ENCODE assay signal across 1 cellular context in genomic region chr16:57185446-57185944, GRCh38.
TF ChIP-seq lines count a peak whose summit lies in the region.

No MANE protein-coding gene starts in this region.

TF ChIP-seq in HEK293, 187 proteins besides CTCF, POLR2A, EP300 and RAD21 (continued from another document and continues in another):
- no peak for TF ChIP-seq HOXA7 (CRISPR knock-in tag; IDR thresholded peaks at IDR 0.05; ENCODE audit: borderline replicate concordance)
- TF ChIP-seq ZSCAN23 (tag by site-specific recombination; IDR thresholded peaks at IDR 0.05), result no peak
- no peak for TF ChIP-seq ZNF24 (tag by site-specific recombination; IDR thresholded peaks at IDR 0.05)
- TF ChIP-seq ATF2 (tag by site-specific recombination; IDR thresholded peaks at IDR 0.05; ENCODE audit: low read depth), result no peak
- no peak for TF ChIP-seq KLF17 (tag by site-specific recombination; IDR thresholded peaks at IDR 0.05)
- no peak for TF ChIP-seq ZNF211 (tag by site-specific recombination; IDR thresholded peaks at IDR 0.05; ENCODE audit: low read depth)
- peak; percentile 69; the same call in 1 of the 2 replicates for TF ChIP-seq ZNF324 (tag by site-specific recombination; IDR thresholded peaks at IDR 0.05)
- TF ChIP-seq INSM2 (tag by site-specific recombination; IDR thresholded peaks at IDR 0.05), result no peak
- no peak for TF ChIP-seq ZSCAN16 (tag by site-specific recombination; IDR thresholded peaks at IDR 0.05)
- no peak for TF ChIP-seq ZNF768 (tag by site-specific recombination; IDR thresholded peaks at IDR 0.05)
- TF ChIP-seq ZNF362 (tag by site-specific recombination; IDR thresholded peaks at IDR 0.05), result peak; percentile 87
- TF ChIP-seq SCRT2 (tag by site-specific recombination; IDR thresholded peaks at IDR 0.05), result no peak
- TF ChIP-seq ZNF529 (tag by site-specific recombination; IDR thresholded peaks at IDR 0.05; ENCODE audit: insufficient replicate concordance), result no peak
- no peak for TF ChIP-seq ZNF121 (tag by site-specific recombination; IDR thresholded peaks at IDR 0.05)
- TF ChIP-seq ZNF580 (tag by site-specific recombination; IDR thresholded peaks at IDR 0.05), result peak; percentile 81
- TF ChIP-seq BCL11B (tag by site-specific recombination; IDR thresholded peaks at IDR 0.05; ENCODE audit: low read depth), result no peak
- no peak for TF ChIP-seq ZNF292 (tag by site-specific recombination; IDR thresholded peaks at IDR 0.05; ENCODE audit: borderline replicate concordance, low read depth)
- no peak for TF ChIP-seq ZNF239 (tag by site-specific recombination; IDR thresholded peaks at IDR 0.05)
- TF ChIP-seq PATZ1 (tag by site-specific recombination; IDR thresholded peaks at IDR 0.05), result no peak
- TF ChIP-seq BCL6B (tag by site-specific recombination; IDR thresholded peaks at IDR 0.05), result no peak
- no peak for TF ChIP-seq ZNF513 (tag by site-specific recombination; IDR thresholded peaks at IDR 0.05)
- no peak for TF ChIP-seq ZIC2 (tag by site-specific recombination; IDR thresholded peaks at IDR 0.05)
- no peak for TF ChIP-seq ZNF404 (tag by site-specific recombination; IDR thresholded peaks at IDR 0.05)
- no peak for TF ChIP-seq ZNF302 (tag by site-specific recombination; IDR thresholded peaks at IDR 0.05; ENCODE audit: low read depth)
- no peak for TF ChIP-seq ZNF19 (tag by site-specific recombination; IDR thresholded peaks at IDR 0.05; ENCODE audit: low read depth)
- no peak for TF ChIP-seq ZNF629 (tag by site-specific recombination; IDR thresholded peaks at IDR 0.05)
- TF ChIP-seq ZNF600 (tag by site-specific recombination; IDR thresholded peaks at IDR 0.05), result no peak
- TF ChIP-seq ZNF311 (tag by site-specific recombination; IDR thresholded peaks at IDR 0.05; ENCODE audit: borderline replicate concordance), result no peak
- TF ChIP-seq YY2 (tag by site-specific recombination; IDR thresholded peaks at IDR 0.05), result no peak
- no peak for TF ChIP-seq ZNF10 (tag by site-specific recombination; IDR thresholded peaks at IDR 0.05)
- TF ChIP-seq PRDM4 (tag by site-specific recombination; IDR thresholded peaks at IDR 0.05), result no peak
- no peak for TF ChIP-seq SP2 (tag by site-specific recombination; IDR thresholded peaks at IDR 0.05)
- TF ChIP-seq ZBTB48 (tag by site-specific recombination; IDR thresholded peaks at IDR 0.05), result no peak
- no peak for TF ChIP-seq KLF16 (tag by site-specific recombination; IDR thresholded peaks at IDR 0.05)
- no peak for TF ChIP-seq ZNF114 (tag by site-specific recombination; IDR thresholded peaks at IDR 0.05)
- no peak for TF ChIP-seq REPIN1 (tag by site-specific recombination; IDR thresholded peaks at IDR 0.05; ENCODE audit: low read depth)
- no peak for TF ChIP-seq ZNF354C (tag by site-specific recombination; IDR thresholded peaks at IDR 0.05; ENCODE audit: borderline replicate concordance, low read depth)
- TF ChIP-seq ZSCAN18 (tag by site-specific recombination; IDR thresholded peaks at IDR 0.05), result 0 out of 2 replicates have a peak, but pooled peaks have one; percentile 38
- no peak for TF ChIP-seq IKZF3 (tag by site-specific recombination; IDR thresholded peaks at IDR 0.05)
- TF ChIP-seq ZNF76 (tag by site-specific recombination; IDR thresholded peaks at IDR 0.05; ENCODE audit: borderline replicate concordance, low read depth), result no peak; the same call in none of the 2 replicates
- no peak for TF ChIP-seq ZBTB17 (tag by site-specific recombination; IDR thresholded peaks at IDR 0.05)
- no peak for TF ChIP-seq PBX3 (CRISPR knock-in tag; IDR thresholded peaks at IDR 0.05)
- no peak for TF ChIP-seq ZNF221 (tag by site-specific recombination; IDR thresholded peaks at IDR 0.05; ENCODE audit: borderline replicate concordance)
- no peak for TF ChIP-seq ZNF341 (tag by site-specific recombination; IDR thresholded peaks at IDR 0.05; ENCODE audit: low read depth)
